Comparison of ENCODE assay signal across 22 cellular contexts in genomic region chr12:32201996-32202395, GRCh38.
A peak's percentile ranks its signal among the peaks of the same experiment; 100 is the strongest.
DNase-seq lines count a peak whose midpoint lies in the region; ATAC-seq and TF ChIP-seq lines count a peak whose summit lies in the region.
"Had no signal": no experiment of that assay in that cellular context is flagged by ENCODE, and none has a peak within 500 bp of the region (broad histone marks: within the 10 kb centered on the region; RNA-seq: fewer than 3 reads in every experiment).

No MANE protein-coding gene starts in this region.

- DNase-seq in left ventricle myocardium superior (peak; percentile 51), right atrium auricular region (ENCODE audit: low spot score) (no peak), NCI-H69 (lab: John Stamatoyannopoulos, UW) (peak; percentile 99), NCI-H146 treated with DMSO at 0.1 percent for 48 hours (lab: John Stamatoyannopoulos, UW; ENCODE audit: unreplicated experiment) (no peak)
- DNase-seq: activated CD4-positive, alpha-beta T cell treated with anti-CD3 and anti-CD28 coated beads, Interleukin-2, amount 10 ng/mL, durations not matched to agents 7 days and 5 days; COR-L47; effector memory CD4-positive, alpha-beta T cell; islet precursor cell; NCI-H748 treated with DMSO at 0.1 percent for 48 hours; right lobe of liver; stimulated activated CD8-positive, alpha-beta memory T cell treated with anti-CD3 and anti-CD28 coated beads, Interleukin-4, amount 100 ng/mL, for 48 hours; T-helper 2 cell had no signal

- no peak overlapping the region for H3K27ac ChIP-seq in right atrium auricular region
- H3K27ac ChIP-seq: gastroesophageal sphincter, right lobe of liver, SJCRH30, VCaP had no signal

- H3K27me3 ChIP-seq in right atrium auricular region (no peaks in the 10 kb centered on the region), endocrine pancreas (ENCODE audit: control insufficient read depth, insufficient read depth, low read length) (no peaks in the 10 kb centered on the region)
- H3K27me3 ChIP-seq: gastroesophageal sphincter, right lobe of liver, SJCRH30 had no signal

- H3K9me3 ChIP-seq in right atrium auricular region (no peaks in the 10 kb centered on the region), endocrine pancreas (ENCODE audit: control insufficient read depth, low read length) (no peaks in the 10 kb centered on the region)
- H3K9me3 ChIP-seq: gastroesophageal sphincter, right lobe of liver had no signal

- no peak overlapping the region for H3K9ac ChIP-seq in endocrine pancreas (ENCODE audit: control insufficient read depth, insufficient read depth, low read length)

- H3K4me1 ChIP-seq in right atrium auricular region (no peaks in the 10 kb centered on the region), endocrine pancreas (ENCODE audit: control insufficient read depth, insufficient read depth, low read length) (peaks cover 5% of the 10 kb centered on the region)
- H3K4me1 ChIP-seq: gastroesophageal sphincter, right lobe of liver, SJCRH30 had no signal

- no peak for ATAC-seq in left ventricle myocardium superior
- no peak for ATAC-seq in HG02571 (IDR thresholded peaks at IDR 0.05; ENCODE audit: unreplicated experiment)
- no peak for ATAC-seq in GM21367 (IDR thresholded peaks at IDR 0.05; ENCODE audit: unreplicated experiment)
- no peak for ATAC-seq in esophagus mucosa
- ATAC-seq: activated T-helper 17 cell treated with anti-CD3 and anti-CD28 coated beads, Interleukin-2, amount 50 U/mL, for 72 hours; gastroesophageal sphincter; GM23338 had no signal

- no peak for TF ChIP-seq CTCF in right atrium auricular region (IDR thresholded peaks at IDR 0.05)

- intact Hi-C loops in left ventricle myocardium superior (cut with micrococcal nuclease), result no loop called here

- H3K4me3 ChIP-seq in right atrium auricular region (no peak overlapping the region), endocrine pancreas (ENCODE audit: control insufficient read depth, insufficient read depth, low read length) (peak overlapping the region; percentile 78)
- H3K4me3 ChIP-seq: gastroesophageal sphincter, GM23338, lung, right lobe of liver, SJCRH30 had no signal

- H3K36me3 ChIP-seq in right atrium auricular region (no peaks in the 10 kb centered on the region), endocrine pancreas (ENCODE audit: control insufficient read depth, insufficient read depth, low read length) (no peaks in the 10 kb centered on the region)
- H3K36me3 ChIP-seq: gastroesophageal sphincter, right lobe of liver, SJCRH30 had no signal

Comparison
In these comparisons a context has a peak if more than half of its experiments do, and no peak if none do; other contexts are left out.
1. DNase-seq: peak in left ventricle myocardium superior (single experiment) and NCI-H69 (single experiment); none in right atrium auricular region (single experiment) and NCI-H146 treated with DMSO at 0.1 percent for 48 hours (single experiment).